Comparison of ENCODE assay signal across 8 cellular contexts in genomic region chr13:31044658-31045620, GRCh38.
DNase-seq lines count a peak whose midpoint lies in the region; ATAC-seq and TF ChIP-seq lines count a peak whose summit lies in the region.

No MANE protein-coding gene starts in this region.

- ATAC-seq in lung (ENCODE audit: insufficient read depth, low FRiP score) (no peak), HG02870 (IDR thresholded peaks at IDR 0.05; ENCODE audit: unreplicated experiment) (no peak), body of pancreas (no peak)

- in situ Hi-C loops in GM23248 (cut with MboI) = no loop called here

- no peak overlapping the region for H3K27ac Mint-ChIP-seq in activated T-cell treated with anti-CD3 and anti-CD28 coated beads, Interleukin-2, amount 50 U/mL, for 24 hours

- H3K4me2 ChIP-seq in GM23248 (ENCODE audit: unreplicated experiment) = peak overlapping the region; percentile 79

- H3K36me3 ChIP-seq in A673 (ENCODE audit: insufficient read depth, low read length, poor library complexity, severe bottlenecking) = no peaks in the 10 kb centered on the region
- no peaks in the 10 kb centered on the region for H3K36me3 ChIP-seq in GM23248 (ENCODE audit: low read depth)
- H3K36me3 ChIP-seq in lung (ENCODE audit: control insufficient read depth in 2 of 2, insufficient read depth in 2 of 2, low read length in 2 of 2) = no peaks in the 10 kb centered on the region
- no peaks in the 10 kb centered on the region for H3K36me3 ChIP-seq in body of pancreas (replicated peaks in 1 of 2; ENCODE audit: insufficient read depth in 1 of 2, low read depth in 2 of 2)

- H3K4me3 ChIP-seq in A673 (ENCODE audit: low read depth, low read length, poor library complexity, severe bottlenecking) (no peak overlapping the region), GM23248 (peak overlapping the region; percentile 20; the same call in 1 of the 2 replicates), lung (no peak overlapping the region), body of pancreas (no peak overlapping the region)

- CTCF ChIA-PET in A673 (lab: Charles Lee) = interaction anchor here (0.5 to 1.0 kb wide), 9 partner anchors 10 to 237 kb away, joined by 3 to 12 read pairs (median 4); no protein-coding TSS in a partner anchor

- H3K4me3 Mint-ChIP-seq in activated T-cell treated with anti-CD3 and anti-CD28 coated beads, Interleukin-2, amount 50 U/mL, for 24 hours = peak overlapping the region; percentile 51

- POLR2A ChIA-PET in A673 (lab: Charles Lee; ENCODE audit: low non-redundant PET) = interaction anchor here (0.6 to 1.3 kb wide), 2 partner anchors 27 to 29 kb away, joined by 5 to 6 read pairs; no protein-coding TSS in a partner anchor

- H3K79me2 ChIP-seq in GM23248 (ENCODE audit: insufficient read depth) = no peaks in the 10 kb centered on the region

- H3K27me3 ChIP-seq in A673 (replicated peaks; ENCODE audit: insufficient read depth, low read depth, low read length, poor library complexity) (no peaks in the 10 kb centered on the region), GM23248 (replicated peaks; ENCODE audit: insufficient read depth) (no peaks in the 10 kb centered on the region), lung (ENCODE audit: control insufficient read depth, insufficient read depth) (no peaks in the 10 kb centered on the region), body of pancreas (no peaks in the 10 kb centered on the region)

- no peaks in the 10 kb centered on the region for H3K27me3 Mint-ChIP-seq in activated T-cell treated with anti-CD3 and anti-CD28 coated beads, Interleukin-2, amount 50 U/mL, for 24 hours

- no peaks in the 10 kb centered on the region for H3K9me3 Mint-ChIP-seq in activated T-cell treated with anti-CD3 and anti-CD28 coated beads, Interleukin-2, amount 50 U/mL, for 24 hours

- H3K27ac ChIP-seq in A673 (ENCODE audit: low read depth, low read length, poor library complexity, severe bottlenecking) (peak overlapping the region; percentile 68), GM23248 (peak overlapping the region; percentile 87), lung (ENCODE audit: low read depth in 1 of 2, low read length in 1 of 2) (peak overlapping the region; percentile 22 to 82), body of pancreas (no peak overlapping the region)

- no peaks in the 10 kb centered on the region for H3K36me3 Mint-ChIP-seq in activated T-cell treated with anti-CD3 and anti-CD28 coated beads, Interleukin-2, amount 50 U/mL, for 24 hours (ENCODE audit: low read depth)

- peak overlapping the region; percentile 48 for H3K9ac ChIP-seq in GM23248

- TF ChIP-seq CTCF in A673 (conservative IDR thresholded peaks at IDR 0.05; ENCODE audit: low read depth, low read length) (no peak), lung (IDR thresholded peaks at IDR 0.05; ENCODE audit: control extremely low read depth, extremely low read depth) (no peak), body of pancreas (IDR thresholded peaks at IDR 0.05) (no peak)

- intact Hi-C loops in A673 (cut with micrococcal nuclease; ENCODE audit: unreplicated experiment) = loop anchor here (1.0 to 5.0 kb wide), 3 partner anchors 28 to 248 kb away; no protein-coding TSS in a partner anchor
- intact Hi-C loops in body of pancreas (cut with DNase I) = loop anchor here (10.0 kb wide), 1 partner anchor 910 kb away; no protein-coding TSS in a partner anchor

- peaks cover 20% of the 10 kb centered on the region for H3F3A ChIP-seq in GM23248 (ENCODE audit: insufficient read depth)

- H4K20me1 ChIP-seq in GM23248 (ENCODE audit: insufficient read depth) = no peaks in the 10 kb centered on the region

- 30 to 34% methylated on average over 13 of the region's 13 CpGs for WGBS in GM23248 (ENCODE audit: low coverage in 1 of 2, low lambda C conversion rate in 2 of 2, missing lambda C conversion rate in 2 of 2), 2 experiments
- WGBS in lung, 2 donors = 44 to 52% methylated on average over 13 of the region's 13 CpGs
- 36 to 38% methylated on average over 13 of the region's 13 CpGs for WGBS in body of pancreas, 2 donors

- H3K4me1 Mint-ChIP-seq in activated T-cell treated with anti-CD3 and anti-CD28 coated beads, Interleukin-2, amount 50 U/mL, for 24 hours (ENCODE audit: low read depth) = peaks cover 51% of the 10 kb centered on the region

- H3K9me3 ChIP-seq in A673 (ENCODE audit: low read depth, low read length, poor library complexity, severe bottlenecking) (no peaks in the 10 kb centered on the region), GM23248 (ENCODE audit: low read depth) (no peaks in the 10 kb centered on the region), lung (ENCODE audit: control insufficient read depth in 2 of 2, insufficient read depth in 1 of 2, low read length in 1 of 2) (no peaks in the 10 kb centered on the region), body of pancreas (no peaks in the 10 kb centered on the region)

- TSS peak; percentile 93 for BruUV-seq in A673 (replicated peaks; lab: Mats Ljungman, UMichigan)

- TF ChIP-seq POLR2A in body of pancreas (IDR thresholded peaks at IDR 0.05) = no peak

- peak overlapping the region; percentile 86 for H2AFZ ChIP-seq in GM23248

- H3K4me1 ChIP-seq in A673 (ENCODE audit: insufficient read depth, low read length, poor library complexity, severe bottlenecking) (peaks cover 44% of the 10 kb centered on the region), GM23248 (ENCODE audit: insufficient read depth) (peaks cover 22% of the 10 kb centered on the region), lung (ENCODE audit: control insufficient read depth in 2 of 2, insufficient read depth in 2 of 2, low read length in 2 of 2) (peaks cover 3 to 9% of the 10 kb centered on the region in 2 donors), body of pancreas (peaks cover 8% of the 10 kb centered on the region)

- peak; percentile 49 for DNase-seq in A673 (ENCODE audit: low spot score)
- DNase-seq in GM23248 = no peak
- peak; percentile 42 for DNase-seq in activated T-cell treated with anti-CD3 and anti-CD28 coated beads, Interleukin-2, amount 50 U/mL, for 24 hours
- no peak for DNase-seq in lung (ENCODE audit: low spot score)
- no peak for DNase-seq in pons (ENCODE audit: low spot score)
- DNase-seq in NCI-H146 treated with DMSO at 0.1 percent for 48 hours (lab: John Stamatoyannopoulos, UW; ENCODE audit: unreplicated experiment) = no peak
- no peak for DNase-seq in body of pancreas

- H3K9me2 ChIP-seq in GM23248 (ENCODE audit: insufficient read depth) = no peaks in the 10 kb centered on the region

Comparison
In these comparisons a context has a peak if more than half of its experiments do, and no peak if none do; other contexts are left out.
1. DNase-seq: peak in A673 (single experiment) and activated T-cell treated with anti-CD3 and anti-CD28 coated beads, Interleukin-2, amount 50 U/mL, for 24 hours (single experiment); none in GM23248 (single experiment), lung (single experiment), pons (single experiment), NCI-H146 treated with DMSO at 0.1 percent for 48 hours (single experiment) and body of pancreas (0 of 4).
2. H3K27ac ChIP-seq: peak in A673 (single experiment), GM23248 (single experiment) and lung (2 of 2); none in body of pancreas (0 of 4).